Comparison of ENCODE assay signal across 15 cellular contexts in the genomic region with DNA sequence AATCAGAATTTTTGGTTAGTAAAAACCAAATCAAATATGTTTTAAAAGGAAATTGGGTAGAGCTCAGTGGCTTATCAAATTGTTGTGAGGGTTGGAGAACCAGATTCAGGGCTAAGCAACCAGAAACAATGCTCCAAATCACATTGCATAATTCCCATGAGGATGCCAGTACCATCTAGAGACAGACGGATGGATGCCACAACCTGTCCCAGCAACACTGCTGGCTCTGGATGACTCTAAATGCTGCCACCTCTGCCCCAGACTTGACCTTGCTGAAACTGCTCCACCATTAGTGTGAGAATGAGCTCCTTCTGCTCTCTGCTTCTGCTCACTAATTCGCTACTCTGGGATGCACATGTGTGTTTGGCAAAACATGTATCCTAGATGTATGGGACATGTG.
"Had no signal": no experiment of that assay in that cellular context is flagged by ENCODE, and none has a peak within 500 bp of the region (broad histone marks: within the 10 kb centered on the region; RNA-seq: fewer than 3 reads in every experiment).

No MANE protein-coding gene starts in this region.

- H3K9me3 Mint-ChIP-seq: activated B cell treated with CpG ODN at 0.5 μM for 24 hours; activated CD4-positive, alpha-beta T cell treated with anti-CD3 and anti-CD28 coated beads, Interleukin-2, amount 10 ng/mL, durations not matched to agents 24 days and 14 days; activated naive CD8-positive, alpha-beta T cell treated with anti-CD3 and anti-CD28 coated beads for 36 hours; immature natural killer cell; mesothelial cell of epicardium; T-helper 2 cell treated with Interferon-gamma antibody and Interleukin-4, amounts not matched to agents 5 μg/mL and 100 μg/mL, for 36 hours had no signal

- H3K4me1 ChIP-seq: parathyroid adenoma had no signal

- H3K27me3 Mint-ChIP-seq: activated B cell treated with CpG ODN at 0.5 μM for 24 hours; activated CD4-positive, alpha-beta T cell treated with anti-CD3 and anti-CD28 coated beads, Interleukin-2, amount 10 ng/mL, durations not matched to agents 24 days and 14 days; activated naive CD8-positive, alpha-beta T cell treated with anti-CD3 and anti-CD28 coated beads for 36 hours had no signal

- H3K27me3 ChIP-seq: brain microvascular endothelial cell had no signal

- H3K4me3 Mint-ChIP-seq: activated B cell treated with CpG ODN at 0.5 μM for 24 hours; activated CD4-positive, alpha-beta T cell treated with anti-CD3 and anti-CD28 coated beads, Interleukin-2, amount 10 ng/mL, durations not matched to agents 24 days and 14 days; activated naive CD8-positive, alpha-beta T cell treated with anti-CD3 and anti-CD28 coated beads for 36 hours; mesothelial cell of epicardium; T-helper 2 cell treated with Interferon-gamma antibody and Interleukin-4, amounts not matched to agents 5 μg/mL and 100 μg/mL, for 36 hours had no signal

- H3K36me3 ChIP-seq: brain microvascular endothelial cell, lower lobe of right lung had no signal

- H3K9me3 ChIP-seq: lower lobe of right lung had no signal

- H3K27ac ChIP-seq: epithelial cell of prostate, lower lobe of right lung, parathyroid adenoma had no signal

- H3K4me3 ChIP-seq: lower lobe of right lung had no signal

- DNase-seq: activated B cell treated with CpG ODN at 0.5 μM for 24 hours; activated CD4-positive, alpha-beta T cell treated with anti-CD3 and anti-CD28 coated beads, Interleukin-2, amount 10 ng/mL, durations not matched to agents 24 days and 14 days; activated CD8-positive, alpha-beta memory T cell treated with anti-CD3 and anti-CD28 coated beads, Interleukin-2, amount 50 U/mL, for 48 hours; activated gamma-delta T cell treated with Interleukin-2 at 50 U/mL for 16 hours; activated naive CD8-positive, alpha-beta T cell treated with anti-CD3 and anti-CD28 coated beads for 36 hours; brain microvascular endothelial cell; foreskin melanocyte; lower lobe of right lung; stimulated activated CD4-positive, alpha-beta T cell treated with anti-CD3 and anti-CD28 coated beads, Interleukin-12 subunit alpha, Interleukin-12 subunit beta, amount 100 ng/mL, for 4 hours; stimulated activated CD4-positive, alpha-beta T cell treated with anti-CD3 and anti-CD28 coated beads, Interleukin-2, amount 100 ng/mL, for 24 hours had no signal

- H2AFZ ChIP-seq: parathyroid adenoma had no signal

- ATAC-seq: lower lobe of right lung had no signal

- H3K9ac ChIP-seq: parathyroid adenoma had no signal

- H3K27ac Mint-ChIP-seq: activated B cell treated with CpG ODN at 0.5 μM for 24 hours; activated CD4-positive, alpha-beta T cell treated with anti-CD3 and anti-CD28 coated beads, Interleukin-2, amount 10 ng/mL, durations not matched to agents 24 days and 14 days; activated naive CD8-positive, alpha-beta T cell treated with anti-CD3 and anti-CD28 coated beads for 36 hours; T-helper 2 cell treated with Interferon-gamma antibody and Interleukin-4, amounts not matched to agents 5 μg/mL and 100 μg/mL, for 36 hours had no signal
